Comparison of ENCODE assay signal across 1 cellular context in the genomic region with DNA sequence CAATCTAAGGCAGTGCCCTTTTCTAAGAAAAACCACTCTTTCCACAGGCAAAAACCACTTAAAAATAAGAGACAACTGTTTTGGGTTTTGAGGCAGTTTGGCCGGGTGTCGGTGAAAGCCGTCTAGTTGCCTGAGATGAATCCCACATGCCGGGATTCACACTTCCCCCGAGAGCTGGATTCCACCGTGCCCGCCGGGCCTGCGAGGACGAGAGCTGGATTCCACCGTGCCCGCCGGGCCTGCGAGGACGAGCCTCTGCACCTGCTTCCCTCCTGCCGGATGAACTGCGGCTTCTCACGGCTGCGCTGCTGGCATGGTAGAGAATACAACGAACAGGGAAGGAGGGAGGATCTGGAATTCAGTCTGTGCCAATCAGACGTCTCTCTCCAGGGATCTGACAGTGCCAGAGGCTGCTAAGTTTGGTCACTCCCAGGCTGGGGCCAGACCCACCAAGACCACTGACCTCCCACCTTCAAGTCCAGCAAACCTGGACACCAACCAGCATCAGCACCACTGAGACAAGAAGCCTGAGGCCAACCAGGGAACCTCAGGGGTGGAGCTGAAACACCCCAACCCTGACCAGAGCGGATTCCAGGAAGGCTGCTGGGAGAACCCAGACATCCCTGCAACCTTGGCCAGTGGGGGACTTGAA.
TF ChIP-seq lines count a peak whose summit lies in the region.

No MANE protein-coding gene starts in this region.

TF ChIP-seq in HepG2, 621 proteins besides CTCF, POLR2A, EP300 and RAD21:
- TF ChIP-seq, protein P1, sequence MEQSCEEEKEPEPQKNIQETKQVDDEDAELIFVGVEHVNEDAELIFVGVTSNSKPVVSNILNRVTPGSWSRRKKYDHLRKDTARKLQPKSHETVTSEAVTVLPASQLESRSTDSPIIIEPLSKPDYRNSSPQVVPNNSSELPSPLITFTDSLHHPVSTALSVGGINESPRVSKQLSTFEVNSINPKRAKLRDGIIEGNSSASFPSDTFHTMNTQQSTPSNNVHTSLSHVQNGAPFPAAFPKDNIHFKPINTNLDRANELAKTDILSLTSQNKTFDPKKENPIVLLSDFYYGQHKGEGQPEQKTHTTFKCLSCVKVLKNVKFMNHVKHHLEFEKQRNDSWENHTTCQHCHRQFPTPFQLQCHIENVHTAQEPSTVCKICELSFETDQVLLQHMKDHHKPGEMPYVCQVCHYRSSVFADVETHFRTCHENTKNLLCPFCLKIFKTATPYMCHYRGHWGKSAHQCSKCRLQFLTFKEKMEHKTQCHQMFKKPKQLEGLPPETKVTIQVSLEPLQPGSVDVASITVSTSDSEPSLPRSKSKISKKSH (CRISPR knock-in tag; IDR thresholded peaks at IDR 0.05; ENCODE audit: borderline replicate concordance): no peak
- TF ChIP-seq, protein P2, sequence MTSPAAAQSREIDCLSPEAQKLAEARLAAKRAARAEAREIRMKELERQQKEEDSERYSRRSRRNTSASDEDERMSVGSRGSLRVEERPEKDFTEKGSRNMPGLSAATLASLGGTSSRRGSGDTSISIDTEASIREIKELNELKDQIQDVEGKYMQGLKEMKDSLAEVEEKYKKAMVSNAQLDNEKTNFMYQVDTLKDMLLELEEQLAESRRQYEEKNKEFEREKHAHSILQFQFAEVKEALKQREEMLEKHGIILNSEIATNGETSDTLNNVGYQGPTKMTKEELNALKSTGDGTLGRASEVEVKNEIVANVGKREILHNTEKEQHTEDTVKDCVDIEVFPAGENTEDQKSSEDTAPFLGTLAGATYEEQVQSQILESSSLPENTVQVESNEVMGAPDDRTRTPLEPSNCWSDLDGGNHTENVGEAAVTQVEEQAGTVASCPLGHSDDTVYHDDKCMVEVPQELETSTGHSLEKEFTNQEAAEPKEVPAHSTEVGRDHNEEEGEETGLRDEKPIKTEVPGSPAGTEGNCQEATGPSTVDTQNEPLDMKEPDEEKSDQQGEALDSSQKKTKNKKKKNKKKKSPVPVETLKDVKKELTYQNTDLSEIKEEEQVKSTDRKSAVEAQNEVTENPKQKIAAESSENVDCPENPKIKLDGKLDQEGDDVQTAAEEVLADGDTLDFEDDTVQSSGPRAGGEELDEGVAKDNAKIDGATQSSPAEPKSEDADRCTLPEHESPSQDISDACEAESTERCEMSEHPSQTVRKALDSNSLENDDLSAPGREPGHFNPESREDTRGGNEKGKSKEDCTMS (CRISPR knock-in tag; conservative IDR thresholded peaks at IDR 0.05): no peak
- no peak for TF ChIP-seq ZNF761 (CRISPR knock-in tag; conservative IDR thresholded peaks at IDR 0.05)
- TF ChIP-seq, protein P3, sequence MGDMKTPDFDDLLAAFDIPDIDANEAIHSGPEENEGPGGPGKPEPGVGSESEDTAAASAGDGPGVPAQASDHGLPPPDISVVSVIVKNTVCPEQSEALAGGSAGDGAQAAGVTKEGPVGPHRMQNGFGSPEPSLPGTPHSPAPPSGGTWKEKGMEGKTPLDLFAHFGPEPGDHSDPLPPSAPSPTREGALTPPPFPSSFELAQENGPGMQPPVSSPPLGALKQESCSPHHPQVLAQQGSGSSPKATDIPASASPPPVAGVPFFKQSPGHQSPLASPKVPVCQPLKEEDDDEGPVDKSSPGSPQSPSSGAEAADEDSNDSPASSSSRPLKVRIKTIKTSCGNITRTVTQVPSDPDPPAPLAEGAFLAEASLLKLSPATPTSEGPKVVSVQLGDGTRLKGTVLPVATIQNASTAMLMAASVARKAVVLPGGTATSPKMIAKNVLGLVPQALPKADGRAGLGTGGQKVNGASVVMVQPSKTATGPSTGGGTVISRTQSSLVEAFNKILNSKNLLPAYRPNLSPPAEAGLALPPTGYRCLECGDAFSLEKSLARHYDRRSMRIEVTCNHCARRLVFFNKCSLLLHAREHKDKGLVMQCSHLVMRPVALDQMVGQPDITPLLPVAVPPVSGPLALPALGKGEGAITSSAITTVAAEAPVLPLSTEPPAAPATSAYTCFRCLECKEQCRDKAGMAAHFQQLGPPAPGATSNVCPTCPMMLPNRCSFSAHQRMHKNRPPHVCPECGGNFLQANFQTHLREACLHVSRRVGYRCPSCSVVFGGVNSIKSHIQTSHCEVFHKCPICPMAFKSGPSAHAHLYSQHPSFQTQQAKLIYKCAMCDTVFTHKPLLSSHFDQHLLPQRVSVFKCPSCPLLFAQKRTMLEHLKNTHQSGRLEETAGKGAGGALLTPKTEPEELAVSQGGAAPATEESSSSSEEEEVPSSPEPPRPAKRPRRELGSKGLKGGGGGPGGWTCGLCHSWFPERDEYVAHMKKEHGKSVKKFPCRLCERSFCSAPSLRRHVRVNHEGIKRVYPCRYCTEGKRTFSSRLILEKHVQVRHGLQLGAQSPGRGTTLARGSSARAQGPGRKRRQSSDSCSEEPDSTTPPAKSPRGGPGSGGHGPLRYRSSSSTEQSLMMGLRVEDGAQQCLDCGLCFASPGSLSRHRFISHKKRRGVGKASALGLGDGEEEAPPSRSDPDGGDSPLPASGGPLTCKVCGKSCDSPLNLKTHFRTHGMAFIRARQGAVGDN (CRISPR knock-in tag; IDR thresholded peaks at IDR 0.05): no peak; the same call in 1 of the 2 replicates
- no peak for TF ChIP-seq ZNF879 (CRISPR knock-in tag; IDR thresholded peaks at IDR 0.05)
